Comparison of ENCODE assay signal across 1 cellular context in genomic region chr12:18439541-18439940, GRCh38.
TF ChIP-seq lines count a peak whose summit lies in the region.

No MANE protein-coding gene starts in this region.

TF ChIP-seq in HepG2, 621 proteins besides CTCF, POLR2A, EP300 and RAD21:
- peak; percentile 75 for TF ChIP-seq CREB1 (IDR thresholded peaks at IDR 0.05)
- no peak for TF ChIP-seq CREB1 (CRISPR knock-in tag; IDR thresholded peaks at IDR 0.05)
- peak; percentile 81 for TF ChIP-seq ATF7 (IDR thresholded peaks at IDR 0.05)
- no peak for TF ChIP-seq ATF7 (CRISPR knock-in tag; IDR thresholded peaks at IDR 0.05)
- no peak for TF ChIP-seq TEAD3 (CRISPR knock-in tag; optimal IDR thresholded peaks at IDR 0.05; ENCODE audit: borderline replicate concordance)
- TF ChIP-seq ZNF879 (CRISPR knock-in tag; IDR thresholded peaks at IDR 0.05) = no peak
- no peak for TF ChIP-seq POLR2G (IDR thresholded peaks at IDR 0.05; ENCODE audit: low read depth, low read length)
- no peak for TF ChIP-seq ZFX (CRISPR knock-in tag; IDR thresholded peaks at IDR 0.05; ENCODE audit: low read depth)
